Comparison of ENCODE assay signal across 17 cellular contexts in genomic region chr2:173412628-173413027, GRCh38.
"Had no signal": no experiment of that assay in that cellular context is flagged by ENCODE, and none has a peak within 500 bp of the region (broad histone marks: within the 10 kb centered on the region; RNA-seq: fewer than 3 reads in every experiment).

No MANE protein-coding gene starts in this region.

- H3K4me3 ChIP-seq: colonic mucosa, lower lobe of right lung, thoracic aorta, upper lobe of left lung had no signal

- H3K27ac ChIP-seq: colonic mucosa, epithelial cell of prostate, lower lobe of right lung, parathyroid adenoma, thoracic aorta, upper lobe of left lung had no signal

- ATAC-seq: activated T-cell treated with anti-CD3 and anti-CD28 coated beads, Interleukin-2, amount 50 U/mL, for 72 hours; left colon; lower lobe of right lung; natural killer cell; stimulated activated naive B cell treated with anti-CD40 and anti-IgM and Interleukin-4, amounts not matched to agents 10 μg/mL and 1 μg/mL and 100 μg/mL, for 72 hours had no signal

- H3K4me1 ChIP-seq: colonic mucosa, lower lobe of right lung, parathyroid adenoma, upper lobe of left lung had no signal

- H2AFZ ChIP-seq: parathyroid adenoma had no signal

- H3K9me3 ChIP-seq: colonic mucosa, lower lobe of right lung, thoracic aorta, upper lobe of left lung had no signal

- DNase-seq: activated CD4-positive, CD25-positive, alpha-beta regulatory T cell treated with anti-CD3 and anti-CD28 coated beads, Interleukin-2, amount 50 U/mL, for 72 hours; activated gamma-delta T cell treated with Interleukin-2 at 50 U/mL for 16 hours; activated T-cell treated with anti-CD3 and anti-CD28 coated beads, Interleukin-2, amount 50 U/mL, for 72 hours; caudate nucleus; colonic mucosa; endodermal cell; foreskin fibroblast; hypothalamus; islet precursor cell; left colon; lower lobe of right lung; natural killer cell; stimulated activated naive B cell treated with anti-CD40 and anti-IgM and Interleukin-4, amounts not matched to agents 10 μg/mL and 1 μg/mL and 100 μg/mL, for 72 hours; upper lobe of left lung had no signal

- H3K79me2 ChIP-seq: parathyroid adenoma had no signal

- H3K9ac ChIP-seq: parathyroid adenoma had no signal

- H3K27me3 ChIP-seq: colonic mucosa, upper lobe of left lung had no signal

- H3K36me3 ChIP-seq: colonic mucosa, lower lobe of right lung, thoracic aorta, upper lobe of left lung had no signal
